In genomic region chr4:104394409-104394813, GRCh38 we compare ENCODE assay signal across 11 cellular contexts.
A peak's percentile ranks its signal among the peaks of the same experiment; 100 is the strongest.
DNase-seq lines count a peak whose midpoint lies in the region; ATAC-seq and TF ChIP-seq lines count a peak whose summit lies in the region.
"Had no signal": no experiment of that assay in that cellular context is flagged by ENCODE, and none has a peak within 500 bp of the region (broad histone marks: within the 10 kb centered on the region; RNA-seq: fewer than 3 reads in every experiment).

No MANE protein-coding gene starts in this region.

- ATAC-seq in GM18858 (IDR thresholded peaks at IDR 0.05; ENCODE audit: unreplicated experiment) = no peak

- H3K27ac ChIP-seq in muscle layer of duodenum (ENCODE audit: low read length) = no peak overlapping the region
- H3K27ac ChIP-seq: ovary had no signal

- H3K9me3 ChIP-seq in BE2C (no peaks in the 10 kb centered on the region), muscle layer of duodenum (ENCODE audit: control insufficient read depth in 1 of 2, low read length in 2 of 2) (no peaks in the 10 kb centered on the region)
- H3K9me3 ChIP-seq: ovary had no signal

- H3K27me3 ChIP-seq in BE2C = no peaks in the 10 kb centered on the region
- H3K27me3 ChIP-seq in muscle layer of duodenum (ENCODE audit: low read depth, low read length) = no peaks in the 10 kb centered on the region
- H3K27me3 ChIP-seq: ovary had no signal

- H3K36me3 ChIP-seq in BE2C = no peaks in the 10 kb centered on the region
- H3K36me3 ChIP-seq in muscle layer of duodenum (ENCODE audit: control insufficient read depth in 1 of 2, insufficient read depth in 2 of 2, low read length in 2 of 2) = no peaks in the 10 kb centered on the region
- H3K36me3 ChIP-seq: ovary had no signal

- H3K4me3 ChIP-seq in BE2C (ENCODE audit: low read depth, low read length) = peak overlapping the region; percentile 58
- peak overlapping the region; percentile 31 to 58 for H3K4me3 ChIP-seq in muscle layer of duodenum (ENCODE audit: low read depth in 1 of 2, low read length in 2 of 2)
- H3K4me3 ChIP-seq: ovary had no signal

- peak; percentile 55 for DNase-seq in BE2C
- peak; percentile 27 for DNase-seq in NCI-H146 (lab: John Stamatoyannopoulos, UW)
- DNase-seq in astrocyte of the hippocampus (ENCODE audit: low read depth, low spot score) = peak; percentile 3
- no peak for DNase-seq in hepatic stellate cell (ENCODE audit: low spot score)
- no peak for DNase-seq in DMS79 (lab: John Stamatoyannopoulos, UW)
- DNase-seq in stimulated activated CD4-positive, alpha-beta T cell treated with anti-CD3 and anti-CD28 coated beads, Interleukin-4, amount 100 ng/mL, for 4 hours = no peak
- DNase-seq: IMR-90; ovary; stimulated activated CD8-positive, alpha-beta memory T cell treated with anti-CD3 and anti-CD28 coated beads, Interleukin-4, amount 100 ng/mL, for 48 hours had no signal

- peaks cover 6% of the 10 kb centered on the region for H3K4me1 ChIP-seq in BE2C
- no peaks in the 10 kb centered on the region for H3K4me1 ChIP-seq in muscle layer of duodenum (ENCODE audit: control insufficient read depth in 1 of 2, insufficient read depth in 2 of 2, low read length in 2 of 2)

- no peak for TF ChIP-seq CTCF in BE2C (IDR thresholded peaks at IDR 0.05; ENCODE audit: low read depth, low read length)

Comparison
In these comparisons a context has a peak if more than half of its experiments do, and no peak if none do; other contexts are left out.
1. DNase-seq: peak in BE2C (single experiment), NCI-H146 (single experiment) and astrocyte of the hippocampus (single experiment); none in hepatic stellate cell (single experiment), DMS79 (single experiment) and stimulated activated CD4-positive, alpha-beta T cell treated with anti-CD3 and anti-CD28 coated beads, Interleukin-4, amount 100 ng/mL, for 4 hours (0 of 2).